9 cellular contexts compared by ENCODE assay signal in genomic region chr14:74942164-74942563, GRCh38. TPM values are rescaled to one million over a fixed set of nuclear protein-coding genes. Genes with fewer than 3 reads are reported as not detected.
A peak's percentile ranks its signal among the peaks of the same experiment; 100 is the strongest.
DNase-seq lines count a peak whose midpoint lies in the region; ATAC-seq lines count a peak whose summit lies in the region.
"Had no signal": no experiment of that assay in that cellular context is flagged by ENCODE, and none has a peak within 500 bp of the region (broad histone marks: within the 10 kb centered on the region; RNA-seq: fewer than 3 reads in every experiment).

No MANE protein-coding gene starts in this region.

- DNase-seq in effector memory CD4-positive, alpha-beta T cell, result no peak
- DNase-seq in occipital lobe (lab: John Stamatoyannopoulos, UW) (no peak), inferior parietal cortex (ENCODE audit: extremely low spot score) (no peak)

- H3K4me3 ChIP-seq in effector memory CD4-positive, alpha-beta T cell (ENCODE audit: insufficient read depth, low read depth, low read length, poor library complexity, severe bottlenecking), result peak overlapping the region; percentile 32
- no peak overlapping the region for H3K4me3 ChIP-seq in skin epidermis
- H3K4me3 ChIP-seq: SJSA1 had no signal

- H3K27ac ChIP-seq in effector memory CD4-positive, alpha-beta T cell (ENCODE audit: insufficient read depth, low read length, poor library complexity, severe bottlenecking), result peak overlapping the region; percentile 56
- H3K27ac ChIP-seq in skin epidermis, result peak overlapping the region; percentile 14 to 86 (median 77)
- H3K27ac ChIP-seq: neutrophil, SJSA1 had no signal

- no peaks in the 10 kb centered on the region for H3K27me3 ChIP-seq in effector memory CD4-positive, alpha-beta T cell (replicated peaks; ENCODE audit: control insufficient read depth, insufficient read depth, low read length, poor library complexity, severe bottlenecking)
- H3K27me3 ChIP-seq: neutrophil, SJSA1 had no signal

- no peaks in the 10 kb centered on the region for H3K9me3 ChIP-seq in effector memory CD4-positive, alpha-beta T cell (ENCODE audit: control insufficient read depth, low read length)
- H3K9me3 ChIP-seq: neutrophil, SJSA1 had no signal

- peaks cover 26% of the 10 kb centered on the region for H3K4me1 ChIP-seq in effector memory CD4-positive, alpha-beta T cell (ENCODE audit: control insufficient read depth, insufficient read depth, low read length, poor library complexity, severe bottlenecking)

- ATAC-seq in GM19463 (IDR thresholded peaks at IDR 0.05; ENCODE audit: unreplicated experiment) (peak; percentile 15), HG03571 (IDR thresholded peaks at IDR 0.05; ENCODE audit: unreplicated experiment) (peak; percentile 26), HG02571 (IDR thresholded peaks at IDR 0.05; ENCODE audit: unreplicated experiment) (no peak)

- H3K36me3 ChIP-seq in effector memory CD4-positive, alpha-beta T cell (ENCODE audit: control insufficient read depth, insufficient read depth, low read length), result no peaks in the 10 kb centered on the region
- H3K36me3 ChIP-seq: neutrophil, SJSA1 had no signal

RNA-seq across cellular contexts. Expression of gene PGF, which starts 13.2 kb away (rescaled TPM):
- 2.0 TPM for total RNA-seq in occipital lobe

RNA-seq across cellular contexts. Expression of gene RPS6KL1, which starts 19.1 kb away (rescaled TPM):
- total RNA-seq in occipital lobe, result 26.5 TPM
- total RNA-seq: SJSA1 had no signal
